ENCODE assay signal across 8 cellular contexts in the genomic region with DNA sequence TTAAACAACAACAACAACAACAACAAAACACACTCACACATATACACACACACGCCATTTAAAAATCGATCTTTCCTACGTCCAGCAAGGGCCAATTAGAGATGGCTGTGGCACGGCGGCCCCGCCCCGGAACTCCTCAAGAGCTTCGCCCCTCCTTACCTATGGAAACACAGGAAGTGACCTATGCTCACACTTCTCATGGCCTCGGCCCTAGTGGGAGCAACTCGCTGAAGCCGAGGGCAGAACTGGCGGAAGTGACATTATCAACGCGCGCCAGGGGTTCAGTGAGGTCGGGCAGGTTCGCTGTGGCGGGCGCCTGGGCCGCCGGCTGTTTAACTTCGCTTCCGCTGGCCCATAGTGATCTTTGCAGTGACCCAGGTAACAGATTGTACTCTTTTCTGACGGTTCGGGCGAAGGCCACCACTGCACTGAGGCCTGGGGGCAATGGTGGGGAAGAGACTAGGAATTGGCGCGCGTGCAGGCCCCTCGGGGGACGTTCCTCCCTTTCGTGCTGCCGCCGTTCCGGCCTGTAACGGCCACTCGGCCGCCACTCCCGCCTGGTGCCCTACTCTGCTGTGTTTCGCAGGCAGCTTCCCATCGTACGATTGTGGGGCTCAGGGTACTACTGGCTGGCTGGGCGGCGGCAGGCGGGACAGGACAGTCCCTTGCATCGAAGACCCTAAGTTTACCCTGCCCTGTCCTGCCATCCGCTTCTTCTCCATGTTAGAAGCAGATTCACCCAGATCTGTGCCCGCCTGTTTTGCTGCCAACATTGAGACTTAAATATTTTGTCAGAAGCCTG. TPM values are rescaled to one million over a fixed set of nuclear protein-coding genes. Genes with fewer than 3 reads are reported as not detected.
DNase-seq lines count a peak whose midpoint lies in the region; ATAC-seq and TF ChIP-seq lines count a peak whose summit lies in the region.

A gene (plus strand): TSS at position 284 of the 802 bp plus-strand sequence. CDS start 2,661 bp downstream, outside the sequence.

- DNase-seq in AG04450 (ENCODE audit: low read depth, low spot score) (peak; percentile 96), NCI-H2196 treated with DMSO at 0.1 percent for 48 hours (lab: John Stamatoyannopoulos, UW; ENCODE audit: unreplicated experiment) (peak; percentile 79), mammary epithelial cell (peak; percentile 99)

- TF ChIP-seq CTCF in AG04450 (IDR thresholded peaks at IDR 0.05; ENCODE audit: low read depth, low read length) (no peak), VCaP (conservative IDR thresholded peaks at IDR 0.05) (no peak), mammary epithelial cell (conservative IDR thresholded peaks at IDR 0.05 in 1 of 2, IDR thresholded peaks at IDR 0.05 in 1 of 2; ENCODE audit: extremely low read depth in 1 of 2, insufficient read depth in 1 of 2, low read depth in 1 of 2, low read length in 2 of 2) (no peak)

- WGBS in mammary epithelial cell (ENCODE audit: low coverage, missing lambda C conversion rate): 3% methylated on average over 18 of the region's 48 CpGs

- intact Hi-C loops in mammary epithelial cell (cut with micrococcal nuclease): loop anchor here (1.0 to 2.0 kb wide), 2 partner anchors 15 to 30 kb away; a partner anchor contains a TSS

- H3K4me1 ChIP-seq in mammary epithelial cell (ENCODE audit: insufficient read depth, low read length) (peaks cover 28% of the 10 kb centered on the region), skeletal muscle tissue (ENCODE audit: control insufficient read depth in 3 of 3, insufficient read depth in 3 of 3, low read length in 3 of 3) (peaks cover 35 to 38% (median 38%) of the 10 kb centered on the region in 3 donors)

- H3K27me3 ChIP-seq in AG04450 (ENCODE audit: control insufficient read depth, insufficient read depth, low read length) (no peaks in the 10 kb centered on the region), mammary epithelial cell (ENCODE audit: insufficient read depth, low read length) (no peaks in the 10 kb centered on the region), skeletal muscle tissue (ENCODE audit: control insufficient read depth in 3 of 3, insufficient read depth in 3 of 3, low read length in 3 of 3) (no peaks in the 10 kb centered on the region)

- H2AFZ ChIP-seq in mammary epithelial cell (ENCODE audit: low read depth, low read length): peak within 1 kb of the TSS; percentile 96

- POLR2A ChIA-PET in AG04450 (lab: Yijun Ruan, JAX): interaction anchor here (0.7 to 1.0 kb wide), 3 partner anchors 9 to 442 kb away, joined by 3 to 7 read pairs (median 4); a partner anchor contains a TSS

- H3K9me3 ChIP-seq in AG04450 (ENCODE audit: control insufficient read depth, insufficient read depth, low read length) (peaks cover 3% of the 10 kb centered on the region; the same call in 1 of the 2 replicates), mammary epithelial cell (replicated peaks; ENCODE audit: insufficient read depth, low read length) (no peaks in the 10 kb centered on the region), iPS-18c (ENCODE audit: control insufficient read depth, insufficient read depth, low read length) (no peaks in the 10 kb centered on the region), skeletal muscle tissue (ENCODE audit: control insufficient read depth in 3 of 3, low read length in 3 of 3) (no peaks in the 10 kb centered on the region)

- peaks cover 85% of the 10 kb centered on the region for H3K79me2 ChIP-seq in mammary epithelial cell (ENCODE audit: insufficient read depth, low read length)

- peak; percentile 96 for ATAC-seq in GM18907 (IDR thresholded peaks at IDR 0.05; ENCODE audit: unreplicated experiment)
- ATAC-seq in HG03139 (IDR thresholded peaks at IDR 0.05; ENCODE audit: unreplicated experiment): peak; percentile 96

- H3K4me3 ChIP-seq in AG04450 (ENCODE audit: low read depth, low read length): peak within 1 kb of the TSS; percentile 99
- peak within 1 kb of the TSS; percentile 64 to 100 (median 86) for H3K4me3 ChIP-seq in mammary epithelial cell (replicated peaks in 1 of 3; ENCODE audit: insufficient read depth in 1 of 3, low read depth in 2 of 3, low read length in 3 of 3)
- peak within 1 kb of the TSS; percentile 96 for H3K4me3 ChIP-seq in iPS-18c (ENCODE audit: insufficient read depth, low read depth, low read length)
- peak within 1 kb of the TSS; percentile 93 to 98 (median 98) for H3K4me3 ChIP-seq in skeletal muscle tissue (ENCODE audit: low read length in 3 of 3)

- peak within 1 kb of the TSS; percentile 96 for H3K27ac ChIP-seq in AG04450 (ENCODE audit: low read depth, low read length)
- H3K27ac ChIP-seq in VCaP: peak within 1 kb of the TSS; percentile 96
- peak within 1 kb of the TSS; percentile 90 for H3K27ac ChIP-seq in mammary epithelial cell (ENCODE audit: insufficient read depth, low read depth, low read length)
- H3K27ac ChIP-seq in skeletal muscle tissue (ENCODE audit: low read depth, low read length): peak within 1 kb of the TSS; percentile 98

- dilution Hi-C loops in mammary epithelial cell (cut with HindIII; ENCODE audit: low sequenced_read_pairs): no loop called here

- peaks cover 3% of the 10 kb centered on the region for H4K20me1 ChIP-seq in mammary epithelial cell (ENCODE audit: insufficient read depth, low read length)

- CTCF ChIA-PET in AG04450 (lab: Charles Lee) (interaction anchor here (1.6 kb wide), 1 partner anchor 23 kb away, joined by 7 read pairs; no protein-coding TSS in a partner anchor), mammary epithelial cell (lab: Charles Lee; ENCODE audit: low non-redundant PET) (no interaction called here)

- H3K36me3 ChIP-seq in mammary epithelial cell (ENCODE audit: insufficient read depth, low read length) (peaks cover 13% of the 10 kb centered on the region), skeletal muscle tissue (ENCODE audit: control insufficient read depth in 3 of 3, insufficient read depth in 3 of 3, low read length in 3 of 3) (peaks cover 5 to 19% (median 6%) of the 10 kb centered on the region in 3 donors)

- H3K4me2 ChIP-seq in mammary epithelial cell (ENCODE audit: insufficient read depth, low read depth, low read length): peak within 1 kb of the TSS; percentile 91

- peak within 1 kb of the TSS; percentile 90 for H3K9ac ChIP-seq in mammary epithelial cell (ENCODE audit: insufficient read depth, low read length)
- H3K9ac ChIP-seq in skeletal muscle tissue (ENCODE audit: low read depth in 1 of 3, low read length in 3 of 3): peak within 1 kb of the TSS; percentile 95 to 100 (median 97)

- in situ Hi-C loops in mammary epithelial cell (cut with MboI; ENCODE audit: low sequenced_read_pairs in 2 of 2): no loop called here

- BruUV-seq in mammary epithelial cell (replicated peaks; lab: Mats Ljungman, UMichigan): TSS peak; percentile 41

RNA-seq across cellular contexts. Expression of the gene that starts here (rescaled TPM):
- polyA plus RNA-seq in AG04450 (2011; rRNA removed) (12.4 and 14.3 TPM in 2 replicates), mammary epithelial cell (17.4 TPM)
- polyA minus RNA-seq in AG04450 (2011; rRNA and poly(A)+ RNA removed): 19.7 and 24.5 TPM in 2 replicates
- total RNA-seq in mammary epithelial cell (10 to 100 TPM; 16.8 to 18.7 TPM), skeletal muscle tissue (11.0 TPM)
- 12.0 TPM for polyA minus RNA-seq in mammary epithelial cell

Comparison
In these comparisons a context has a peak if more than half of its experiments do, and no peak if none do; other contexts are left out.
1. Peak in every context shown above with its lines: DNase-seq, ATAC-seq, H3K4me3 ChIP-seq and H3K27ac ChIP-seq.